ENCODE assay signal across 13 cellular contexts in genomic region chr4:154368060-154368459, GRCh38.
DNase-seq lines count a peak whose midpoint lies in the region; ATAC-seq, FAIRE-seq and TF ChIP-seq lines count a peak whose summit lies in the region.
"Had no signal": no experiment of that assay in that cellular context is flagged by ENCODE, and none has a peak within 500 bp of the region (broad histone marks: within the 10 kb centered on the region; RNA-seq: fewer than 3 reads in every experiment).

No MANE protein-coding gene starts in this region.

- in situ Hi-C loops in K562 (cut with MboI), result no loop called here

- H3K27ac ChIP-seq in K562 (ENCODE audit: extremely low read depth, low read depth, low read length), result no peak overlapping the region
- H3K27ac ChIP-seq: PC-9 had no signal

- H3K36me3 ChIP-seq in K562 (ENCODE audit: control insufficient read depth, insufficient read depth, low read length), result peaks cover 2% of the 10 kb centered on the region; the same call in 1 of the 3 replicates

- H2AFZ ChIP-seq in K562 (ENCODE audit: low read depth, low read length), result no peak overlapping the region
- H2AFZ ChIP-seq: PC-9 had no signal

- intact Hi-C loops in K562 (cut with micrococcal nuclease), result no loop called here

- H3K4me1 ChIP-seq in K562 (replicated peaks in 1 of 2; ENCODE audit: control insufficient read depth in 2 of 2, insufficient read depth in 2 of 2, low read length in 2 of 2), result peaks cover 0 to 4% of the 10 kb centered on the region in 2 experiments; a peak in 2 of 5 replicates

- TF ChIP-seq EP300 in K562 (IDR thresholded peaks at IDR 0.05; ENCODE audit: low read length), result no peak

- no peaks in the 10 kb centered on the region for H3K27me3 ChIP-seq in K562 (ENCODE audit: control insufficient read depth in 2 of 2, insufficient read depth in 2 of 2, low read length in 2 of 2)

- no peak for DNase-seq in K562 (ENCODE audit: extremely low read depth in 1 of 4, low spot score in 3 of 4)
- DNase-seq in iPS-NIHi11 (ENCODE audit: low spot score), result no peak
- DNase-seq in germinal center (ENCODE audit: low spot score), result no peak
- DNase-seq: cortex of kidney, NCI-H187 treated with DMSO at 0.1 percent for 48 hours, PC-9, T-helper 17 cell had no signal

- H4K20me1 ChIP-seq in K562 (replicated peaks; ENCODE audit: control insufficient read depth, insufficient read depth, low read length), result no peaks in the 10 kb centered on the region; the same call in 1 of the 2 replicates

- ATAC-seq in GM19025 (IDR thresholded peaks at IDR 0.05; ENCODE audit: low read depth, unreplicated experiment), result peak; percentile 64
- peak; percentile 71 for ATAC-seq in GM21619 (IDR thresholded peaks at IDR 0.05; ENCODE audit: unreplicated experiment)
- ATAC-seq in HG03175 (IDR thresholded peaks at IDR 0.05; ENCODE audit: unreplicated experiment), result peak; percentile 73
- ATAC-seq in K562, result 0 out of 3 replicates have a peak, but pooled peaks have one; percentile 34
- ATAC-seq in GM18520 (IDR thresholded peaks at IDR 0.05; ENCODE audit: unreplicated experiment), result no peak
- ATAC-seq: T-helper 17 cell had no signal

- TF ChIP-seq CTCF in K562 (IDR thresholded peaks at IDR 0.05 in 2 of 3, conservative IDR thresholded peaks at IDR 0.05 in 1 of 3; ENCODE audit: insufficient read depth in 2 of 3, low read depth in 1 of 3, low read length in 3 of 3), result no peak

- CTCF ChIA-PET in K562 (lab: Yijun Ruan, JAX; ENCODE audit: low intra/inter-chr PET ratio), result no interaction called here

- 27% methylated on average over 4 of the region's 4 CpGs for WGBS in K562 (ENCODE audit: insufficient coverage, low coverage, missing lambda C conversion rate)

- no peak for FAIRE-seq in K562 (lab: Jason Lieb, UNC)
- FAIRE-seq: H1, islet of Langerhans had no signal

- no peak overlapping the region for H3K9ac ChIP-seq in K562 (ENCODE audit: insufficient read depth in 1 of 2, low read depth in 2 of 2, low read length in 2 of 2)

- no peak for TF ChIP-seq POLR2A in K562 (conservative IDR thresholded peaks at IDR 0.05)

- POLR2A ChIA-PET in K562 (lab: Yijun Ruan, JAX), result no interaction called here

- H3K4me3 ChIP-seq in K562, result no peak overlapping the region
- H3K4me3 ChIP-seq: PC-9 had no signal

- H3K79me2 ChIP-seq in K562 (ENCODE audit: control insufficient read depth, insufficient read depth, low read length), result no peaks in the 10 kb centered on the region

- H3K4me2 ChIP-seq in K562 (ENCODE audit: insufficient read depth, low read length), result no peak overlapping the region
- H3K4me2 ChIP-seq: PC-9 had no signal

- BruUV-seq in K562 (replicated peaks; lab: Mats Ljungman, UMichigan), result no TSS peak

- TF ChIP-seq RAD21 in K562 (CRISPR knock-in tag; conservative IDR thresholded peaks at IDR 0.05 in 1 of 2, IDR thresholded peaks at IDR 0.05 in 1 of 2), result no peak

- H3K9me3 ChIP-seq in K562 (replicated peaks; ENCODE audit: control insufficient read depth, insufficient read depth, low read depth, low read length), result no peaks in the 10 kb centered on the region

- no peaks in the 10 kb centered on the region for H3K9me1 ChIP-seq in K562 (ENCODE audit: control insufficient read depth, insufficient read depth, low read length)

TF ChIP-seq in K562, 482 proteins besides CTCF, POLR2A, EP300 and RAD21:
- TF ChIP-seq E2F6 (IDR thresholded peaks at IDR 0.05; ENCODE audit: borderline replicate concordance in 1 of 2, extremely low read depth in 1 of 2, insufficient read depth in 1 of 2, insufficient read length in 1 of 2, low read depth in 1 of 2, low read length in 1 of 2, poor library complexity in 1 of 2, severe bottlenecking in 1 of 2) (no peak), RUNX1 (IDR thresholded peaks at IDR 0.05; ENCODE audit: low read depth) (no peak), ZNF444 (CRISPR knock-in tag; IDR thresholded peaks at IDR 0.05) (no peak)
